ENCODE assay signal across 9 cellular contexts in genomic region chr4:102809190-102809589, GRCh38. TPM values are rescaled to one million over a fixed set of nuclear protein-coding genes. Genes with fewer than 3 reads are reported as not detected.
DNase-seq lines count a peak whose midpoint lies in the region; ATAC-seq and TF ChIP-seq lines count a peak whose summit lies in the region.
"Had no signal": no experiment of that assay in that cellular context is flagged by ENCODE, and none has a peak within 500 bp of the region (broad histone marks: within the 10 kb centered on the region; RNA-seq: fewer than 3 reads in every experiment).

No MANE protein-coding gene starts in this region.

- peak overlapping the region in 1 of 2 donors; percentile 23 for H3K4me3 Mint-ChIP-seq in activated T-cell treated with anti-CD3 and anti-CD28 coated beads, Interleukin-2, amount 50 U/mL, for 72 hours
- no peak overlapping the region for H3K4me3 Mint-ChIP-seq in chondrocyte (ENCODE audit: unreplicated experiment)

- H3K27ac Mint-ChIP-seq in activated T-cell treated with anti-CD3 and anti-CD28 coated beads, Interleukin-2, amount 50 U/mL, for 72 hours, result peak overlapping the region; percentile 56
- peak overlapping the region; percentile 64 for H3K27ac Mint-ChIP-seq in chondrocyte (ENCODE audit: unreplicated experiment)

- H3K4me1 Mint-ChIP-seq in activated T-cell treated with anti-CD3 and anti-CD28 coated beads, Interleukin-2, amount 50 U/mL, for 72 hours (ENCODE audit: low read depth), result peaks cover 76% of the 10 kb centered on the region
- H3K4me1 Mint-ChIP-seq in chondrocyte (ENCODE audit: low read depth), result peaks cover 61% of the 10 kb centered on the region

- no peak for DNase-seq in activated T-cell treated with anti-CD3 and anti-CD28 coated beads, Interleukin-2, amount 50 U/mL, for 72 hours
- DNase-seq in activated T-cell treated with anti-CD3 and anti-CD28 coated beads, Interleukin-2, amount 50 U/mL, for 1 hour, result no peak
- DNase-seq in chondrocyte (ENCODE audit: low spot score), result no peak
- DNase-seq in stimulated activated naive CD8-positive, alpha-beta T cell treated with anti-CD3 and anti-CD28 coated beads, Interleukin-15, Interleukin-2, amounts not matched to agents 100 U/mL and 50 U/mL, for 24 hours, result no peak
- no peak for DNase-seq in occipital lobe (lab: John Stamatoyannopoulos, UW)
- DNase-seq in NCI-H1930 (lab: John Stamatoyannopoulos, UW), result no peak
- no peak for DNase-seq in NAMALWA (ENCODE audit: low spot score)
- DNase-seq: NCI-H1092 had no signal

- peak; percentile 70 to 74 for ATAC-seq in activated T-cell treated with anti-CD3 and anti-CD28 coated beads, Interleukin-2, amount 50 U/mL, for 72 hours (replicated peaks in 1 of 2)
- peak; percentile 69 for ATAC-seq in HG03378 (IDR thresholded peaks at IDR 0.05; ENCODE audit: unreplicated experiment)
- peak; percentile 66 for ATAC-seq in stimulated activated naive CD8-positive, alpha-beta T cell treated with anti-CD3 and anti-CD28 coated beads, Interleukin-15, Interleukin-2, amounts not matched to agents 100 U/mL and 50 U/mL, for 24 hours

- no peaks in the 10 kb centered on the region for H3K9me3 Mint-ChIP-seq in activated T-cell treated with anti-CD3 and anti-CD28 coated beads, Interleukin-2, amount 50 U/mL, for 72 hours
- no peaks in the 10 kb centered on the region for H3K9me3 Mint-ChIP-seq in chondrocyte (ENCODE audit: low read depth)

- no peaks in the 10 kb centered on the region for H3K27me3 Mint-ChIP-seq in activated T-cell treated with anti-CD3 and anti-CD28 coated beads, Interleukin-2, amount 50 U/mL, for 72 hours (ENCODE audit: low read depth)
- H3K27me3 Mint-ChIP-seq in chondrocyte (ENCODE audit: low read depth), result no peaks in the 10 kb centered on the region

- peaks cover 11 to 63% of the 10 kb centered on the region in 2 donors for H3K36me3 Mint-ChIP-seq in activated T-cell treated with anti-CD3 and anti-CD28 coated beads, Interleukin-2, amount 50 U/mL, for 72 hours (ENCODE audit: insufficient read depth in 2 of 2)
- H3K36me3 Mint-ChIP-seq in chondrocyte (ENCODE audit: low read depth), result peaks cover 7% of the 10 kb centered on the region

- TF ChIP-seq CTCF in chondrocyte (IDR thresholded peaks at IDR 0.05), result no peak

RNA-seq across cellular contexts. Expression of gene UBE2D3, which starts 18.2 kb away (rescaled TPM):
- total RNA-seq in activated T-cell treated with anti-CD3 and anti-CD28 coated beads, Interleukin-2, amount 50 U/mL, for 72 hours, result 100 to 1,000 TPM; 460 to 481 TPM
- total RNA-seq in chondrocyte, result 227 to 235 TPM (median 234 TPM) in 3 replicates
- 288 TPM for total RNA-seq in occipital lobe

RNA-seq across cellular contexts. Expression of gene MANBA, which starts 48.4 kb away (rescaled TPM):
- total RNA-seq in activated T-cell treated with anti-CD3 and anti-CD28 coated beads, Interleukin-2, amount 50 U/mL, for 72 hours, result 10 to 100 TPM; 14.8 to 16.8 TPM
- 34.9 to 38.5 TPM (median 36.9 TPM) in 3 replicates for total RNA-seq in chondrocyte
- 29.9 TPM for total RNA-seq in occipital lobe

RNA-seq across cellular contexts. Expression of gene CISD2, which starts 59.6 kb away (rescaled TPM):
- total RNA-seq in activated T-cell treated with anti-CD3 and anti-CD28 coated beads, Interleukin-2, amount 50 U/mL, for 72 hours, result 10 to 100 TPM; 36.3 to 38.4 TPM
- total RNA-seq in chondrocyte, result 20.7 to 30.9 TPM (median 29.7 TPM) in 3 replicates
- total RNA-seq in occipital lobe, result 54.3 TPM
